Comparison of ENCODE assay signal across 1 cellular context in the genomic region with DNA sequence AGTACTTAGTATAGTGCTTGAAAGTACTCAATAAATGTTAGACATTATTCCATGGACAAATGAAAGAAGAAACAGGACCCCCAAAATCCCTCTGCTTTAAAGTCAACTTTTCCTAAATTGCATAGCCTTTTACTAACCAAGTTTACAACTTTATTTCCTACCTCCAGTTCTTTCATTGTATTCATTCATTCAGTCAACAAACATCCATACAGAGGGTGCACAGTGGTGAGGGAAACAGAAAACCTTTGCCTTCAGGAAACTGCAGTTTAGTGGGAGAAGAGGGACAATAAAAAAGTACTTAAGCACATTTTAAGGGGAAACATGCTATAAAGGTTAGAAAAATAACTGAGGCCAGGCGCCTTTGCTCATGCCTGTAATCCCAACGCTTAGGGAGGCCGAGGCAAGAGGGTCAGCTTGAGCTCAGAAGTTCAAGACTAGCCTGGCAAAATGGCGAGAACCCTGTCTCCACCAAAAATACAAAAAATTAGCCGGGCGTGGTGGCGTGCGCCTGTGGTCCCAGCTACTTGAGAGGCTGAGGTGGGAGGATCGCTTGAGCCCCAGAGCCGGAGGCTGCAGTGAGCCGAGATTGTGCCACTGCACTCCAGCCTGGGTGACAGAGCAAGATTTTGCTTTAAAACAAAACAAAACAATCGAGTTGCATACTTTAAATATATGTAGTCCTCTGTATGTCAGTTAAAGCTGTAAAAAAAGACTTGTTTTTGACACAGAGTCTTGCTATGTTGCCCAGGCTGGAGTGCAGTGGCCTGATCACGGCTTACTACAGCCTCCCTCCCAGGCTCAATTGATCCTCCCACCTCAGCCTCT.
TF ChIP-seq lines count a peak whose summit lies in the region.

No MANE protein-coding gene starts in this region.

TF ChIP-seq in A549, 52 proteins besides CTCF, POLR2A, EP300 and RAD21 (continued from another document):
- TF ChIP-seq REST (IDR thresholded peaks at IDR 0.05): no peak
- TF ChIP-seq ATOH8 (CRISPR knock-in tag; IDR thresholded peaks at IDR 0.05; ENCODE audit: low read depth): no peak
